In the genomic region with DNA sequence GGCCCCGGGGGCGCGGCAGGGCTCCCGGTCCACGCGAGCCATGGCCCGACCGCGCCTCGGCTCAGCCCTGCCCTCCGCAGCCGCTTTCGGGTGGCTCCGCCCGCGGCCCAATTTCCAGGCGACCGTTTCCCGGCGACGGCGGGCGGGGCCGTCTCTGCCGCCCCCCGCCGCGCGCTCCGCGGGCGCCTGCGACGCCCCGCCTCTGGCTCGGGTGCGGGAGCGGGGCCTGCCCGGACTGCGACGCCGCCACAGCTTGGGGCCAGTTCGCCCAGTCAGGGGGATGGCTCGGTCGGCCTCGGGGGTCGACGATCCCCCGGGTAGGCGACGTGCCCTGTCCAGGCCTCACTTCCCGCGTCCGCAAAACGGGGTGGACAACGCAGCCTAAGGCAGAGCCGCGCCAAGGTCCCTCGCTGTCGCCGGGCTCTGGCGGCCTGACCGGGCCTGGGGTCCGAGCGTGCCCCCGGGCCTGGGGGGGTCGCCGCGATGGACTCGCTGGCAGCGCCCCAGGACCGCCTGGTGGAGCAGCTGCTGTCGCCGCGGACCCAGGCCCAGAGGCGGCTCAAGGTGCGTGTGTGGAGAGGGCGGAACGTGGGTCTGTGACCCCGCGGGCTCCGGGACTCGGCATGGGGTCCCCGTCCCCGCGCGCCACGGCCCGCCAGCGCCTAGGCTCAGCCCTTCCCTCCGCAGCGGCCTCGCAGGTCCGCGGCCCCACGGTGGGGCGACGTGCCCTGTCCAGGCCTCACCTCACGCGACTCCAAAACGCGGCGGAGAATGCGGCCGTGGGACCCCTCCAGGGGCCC, we compare ENCODE assay signal across 8 cellular contexts. TPM values are rescaled to one million over a fixed set of nuclear protein-coding genes. Genes with fewer than 3 reads are reported as not detected.
DNase-seq lines count a peak whose midpoint lies in the region; ATAC-seq and TF ChIP-seq lines count a peak whose summit lies in the region.

No MANE protein-coding gene starts in this region.

- H3K27ac Mint-ChIP-seq in chondrocyte (ENCODE audit: unreplicated experiment), result no peak overlapping the region

- H3K9me3 Mint-ChIP-seq in chondrocyte (ENCODE audit: low read depth), result no peaks in the 10 kb centered on the region

- H3K27ac ChIP-seq in BLaER1, result peak overlapping the region; percentile 91

- H3K9me3 ChIP-seq in BLaER1 (no peaks in the 10 kb centered on the region), mucosa of descending colon (no peaks in the 10 kb centered on the region)

- ATAC-seq in HG03175 (IDR thresholded peaks at IDR 0.05; ENCODE audit: unreplicated experiment) (peak; percentile 5), mucosa of descending colon (peak; percentile 24), HG03159 (IDR thresholded peaks at IDR 0.05; ENCODE audit: unreplicated experiment) (no peak), GM21576 (IDR thresholded peaks at IDR 0.05; ENCODE audit: unreplicated experiment) (no peak)

- DNase-seq in chondrocyte (ENCODE audit: low spot score) (no peak), mucosa of descending colon (no peak), NCI-H1694 (lab: John Stamatoyannopoulos, UW) (no peak), NCI-H1105 treated with DMSO at 0.1 percent for 48 hours (lab: John Stamatoyannopoulos, UW) (no peak)

- H3K4me3 Mint-ChIP-seq in chondrocyte (ENCODE audit: unreplicated experiment), result peak overlapping the region; percentile 58

- peaks cover 46% of the 10 kb centered on the region for H4K20me1 ChIP-seq in BLaER1

- H3K9ac ChIP-seq in BLaER1, result peak overlapping the region; percentile 88

- H3K4me2 ChIP-seq in BLaER1, result peak overlapping the region; percentile 100

- H3K27me3 ChIP-seq in BLaER1, result peaks cover 57% of the 10 kb centered on the region

- peaks cover 52% of the 10 kb centered on the region for H3K4me1 ChIP-seq in BLaER1
- peaks cover 17% of the 10 kb centered on the region for H3K4me1 ChIP-seq in mucosa of descending colon (ENCODE audit: low read depth)

- H3K36me3 Mint-ChIP-seq in chondrocyte (ENCODE audit: low read depth), result peaks cover 24% of the 10 kb centered on the region

- TF ChIP-seq CTCF in chondrocyte (IDR thresholded peaks at IDR 0.05), result no peak
- no peak for TF ChIP-seq CTCF in mucosa of descending colon (IDR thresholded peaks at IDR 0.05)

- intact Hi-C loops in mucosa of descending colon (cut with DNase I, micrococcal nuclease), result no loop called here

- H3K4me1 Mint-ChIP-seq in chondrocyte (ENCODE audit: low read depth), result peaks cover 55% of the 10 kb centered on the region

- no peaks in the 10 kb centered on the region for H3K27me3 Mint-ChIP-seq in chondrocyte (ENCODE audit: low read depth)

- H3K4me3 ChIP-seq in BLaER1 (peak overlapping the region; percentile 92), mucosa of descending colon (no peak overlapping the region)

- peaks cover 39% of the 10 kb centered on the region for H3K36me3 ChIP-seq in BLaER1
- H3K36me3 ChIP-seq in mucosa of descending colon (ENCODE audit: low read depth), result no peaks in the 10 kb centered on the region

RNA-seq across cellular contexts. Expression of a gene that starts 4.2 kb away (rescaled TPM):
- 113 to 214 TPM (median 197 TPM) in 3 replicates for total RNA-seq in chondrocyte
- 10 to 100 TPM in 1 of 3 donors, 1 to 10 TPM in 2; 1.2 to 17.8 (median 2.7) TPM for total RNA-seq in mucosa of descending colon

RNA-seq across cellular contexts. Expression of a gene that starts 4.9 kb away (rescaled TPM):
- 36.4 to 63.4 TPM (median 56.0 TPM) in 3 replicates for total RNA-seq in chondrocyte
- 1 to 10 TPM in 1 of 3 donors, under 1 TPM in 2; 0.34 to 1.5 (median 0.41) TPM for total RNA-seq in mucosa of descending colon

RNA-seq across cellular contexts. Expression of a gene that starts 42.1 kb away (rescaled TPM):
- total RNA-seq in chondrocyte, result 0.28 to 20.8 TPM in 2 of 3 replicates, not detected in the other
- total RNA-seq in mucosa of descending colon, result 1 to 10 TPM in 2 of 3 donors, under 1 TPM in 1; 0.90 to 4.1 (median 2.9) TPM

Comparison
In these comparisons a context has a peak if more than half of its experiments do, and no peak if none do; other contexts are left out.
1. ATAC-seq: peak in HG03175 (single experiment) and mucosa of descending colon (single experiment); none in HG03159 (single experiment) and GM21576 (single experiment).
2. RNA of a gene that starts 4.9 kb away (total RNA-seq): 36.4 to 63.4 TPM in chondrocyte; 0.34 to 1.5 TPM in mucosa of descending colon; every median in the first group is over 10 times any median in the second.